ENCODE assay signal across 18 cellular contexts in the genomic region with DNA sequence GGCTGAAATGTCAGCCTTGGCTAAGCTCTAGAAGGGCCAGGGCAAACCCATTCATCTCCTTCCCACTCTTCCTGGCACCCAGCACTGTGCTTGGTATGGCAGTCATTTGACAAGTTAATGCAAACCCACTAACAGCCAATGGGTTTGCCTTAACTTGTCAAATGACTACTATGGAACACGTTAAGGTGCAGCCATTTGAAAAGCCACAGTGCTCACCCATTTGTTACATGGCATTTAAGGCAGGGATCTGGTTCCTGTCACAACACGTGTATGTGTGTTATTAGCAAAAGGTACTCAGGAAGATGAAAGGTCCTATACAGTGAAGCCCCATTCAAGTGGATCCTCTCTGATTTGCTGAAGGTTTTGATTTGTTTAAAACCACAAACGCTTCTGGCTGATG. TPM values are rescaled to one million over a fixed set of nuclear protein-coding genes. Genes with fewer than 3 reads are reported as not detected.
"Had no signal": no experiment of that assay in that cellular context is flagged by ENCODE, and none has a peak within 500 bp of the region (broad histone marks: within the 10 kb centered on the region; RNA-seq: fewer than 3 reads in every experiment).

No MANE protein-coding gene starts in this region.

- H3K4me3 Mint-ChIP-seq: activated T-helper 1 cell treated with anti-CD3 and anti-CD28 coated beads, Interleukin-12 subunit alpha, Interleukin-12 subunit beta, Interleukin-2, Interleukin-4 antibody, amounts not matched to agents 30 ng/mL and 10 ng/mL and 1 ng/mL, durations not matched to agents 14 hours and 24 hours and 36 hours; effector memory CD8-positive, alpha-beta T cell; memory B cell; naive thymus-derived CD4-positive, alpha-beta T cell; T-helper 1 cell treated with Interleukin-12 subunit alpha and Interleukin-12 subunit beta and Interleukin-4 antibody, amounts not matched to agents 30 μg/mL and 1 μg/mL, for 36 hours had no signal

- ATAC-seq: activated naive CD4-positive, alpha-beta T cell treated with anti-CD3 and anti-CD28 coated beads, Interleukin-2, amount 50 U/mL, for 72 hours; effector memory CD8-positive, alpha-beta T cell; mucosa of descending colon; naive thymus-derived CD4-positive, alpha-beta T cell; right lobe of liver had no signal

- DNase-seq: activated CD4-positive, alpha-beta T cell treated with anti-CD3 and anti-CD28 coated beads for 1 hour; activated CD4-positive, alpha-beta T cell treated with anti-CD3 and anti-CD28 coated beads, Interleukin-2, amount 50 U/mL, for 48 hours; activated gamma-delta T cell treated with Interleukin-2 at 50 U/mL for 16 hours; adrenal gland; effector memory CD8-positive, alpha-beta T cell; mucosa of descending colon; naive thymus-derived CD4-positive, alpha-beta T cell; right lobe of liver; small intestine; stimulated activated CD4-positive, alpha-beta T cell treated with anti-CD3 and anti-CD28 coated beads, Interleukin-15, amount 100 ng/mL, for 24 hours; stimulated activated CD4-positive, alpha-beta T cell treated with anti-CD3 and anti-CD28 coated beads, Interleukin-4, amount 100 ng/mL, for 1 hour; stomach; testis had no signal

- H3K36me3 Mint-ChIP-seq: type B pancreatic cell had no signal

- H3K27ac Mint-ChIP-seq: activated T-helper 1 cell treated with anti-CD3 and anti-CD28 coated beads, Interleukin-12 subunit alpha, Interleukin-12 subunit beta, Interleukin-2, Interleukin-4 antibody, amounts not matched to agents 30 ng/mL and 10 ng/mL and 1 ng/mL, durations not matched to agents 14 hours and 24 hours and 36 hours; effector memory CD8-positive, alpha-beta T cell; memory B cell; naive thymus-derived CD4-positive, alpha-beta T cell; T-helper 1 cell treated with Interleukin-12 subunit alpha and Interleukin-12 subunit beta and Interleukin-4 antibody, amounts not matched to agents 30 μg/mL and 1 μg/mL, for 36 hours; type B pancreatic cell had no signal

- H3K9me3 Mint-ChIP-seq: activated T-helper 1 cell treated with anti-CD3 and anti-CD28 coated beads, Interleukin-12 subunit alpha, Interleukin-12 subunit beta, Interleukin-2, Interleukin-4 antibody, amounts not matched to agents 30 ng/mL and 10 ng/mL and 1 ng/mL, durations not matched to agents 14 hours and 24 hours and 36 hours; effector memory CD8-positive, alpha-beta T cell; T-helper 1 cell treated with Interleukin-12 subunit alpha and Interleukin-12 subunit beta and Interleukin-4 antibody, amounts not matched to agents 30 μg/mL and 1 μg/mL, for 36 hours; type B pancreatic cell had no signal

RNA-seq across cellular contexts. Expression of gene CRMP1, which starts 7.2 kb away (rescaled TPM):
- total RNA-seq: activated naive CD4-positive, alpha-beta T cell treated with anti-CD3 and anti-CD28 coated beads, Interleukin-2, amount 50 U/mL, for 72 hours; activated T-helper 1 cell treated with anti-CD3 and anti-CD28 coated beads, Interleukin-12 subunit alpha, Interleukin-12 subunit beta, Interleukin-2, Interleukin-4 antibody, amounts not matched to agents 30 ng/mL and 10 ng/mL and 1 ng/mL, durations not matched to agents 14 hours and 24 hours and 36 hours had no signal
